Comparison of ENCODE assay signal across 8 cellular contexts in genomic region chr11:47552581-47553416, GRCh38. TPM values are rescaled to one million over a fixed set of nuclear protein-coding genes. Genes with fewer than 3 reads are reported as not detected.
DNase-seq lines count a peak whose midpoint lies in the region; ATAC-seq and TF ChIP-seq lines count a peak whose summit lies in the region.

Gene CELF1, minus strand, starts transcription at chr11:47553132. Its CDS starts 53,609 bp downstream, at chr11:47499523.

- peak; percentile 88 for DNase-seq in NCI-H1048 (lab: John Stamatoyannopoulos, UW)
- peak; percentile 95 for DNase-seq in SK-N-SH
- peak; percentile 94 for DNase-seq in activated naive CD4-positive, alpha-beta T cell treated with anti-CD3 and anti-CD28 coated beads, Interleukin-2, amount 50 U/mL, for 16 hours
- peak; percentile 92 for DNase-seq in globus pallidus (ENCODE audit: low spot score)
- peak; percentile 75 for DNase-seq in omental fat pad (ENCODE audit: low spot score)

- peaks cover 3 to 24% of the 10 kb centered on the region in 2 experiments; a peak in 2 of 4 replicates for H3K4me1 ChIP-seq in SK-N-SH (ENCODE audit: control insufficient read depth in 1 of 2, insufficient read depth in 2 of 2, low read depth in 1 of 2, low read length in 1 of 2)

- ATAC-seq in HG02588 (IDR thresholded peaks at IDR 0.05; ENCODE audit: unreplicated experiment) (peak; percentile 87), omental fat pad (ENCODE audit: low FRiP score) (peak; percentile 98)

- H3K36me3 ChIP-seq in SK-N-SH (replicated peaks in 1 of 2; ENCODE audit: control insufficient read depth in 1 of 2, insufficient read depth in 2 of 2, low read length in 1 of 2) = peaks cover 2 to 20% of the 10 kb centered on the region in 2 experiments

- H3K4me2 ChIP-seq in SK-N-SH = peak within 1 kb of the TSS; percentile 84

- H3K79me2 ChIP-seq in SK-N-SH (ENCODE audit: insufficient read depth) = peaks cover 53% of the 10 kb centered on the region

- CTCF ChIA-PET in SK-N-SH (lab: Yijun Ruan, JAX) = interaction anchor here (0.6 to 2.6 kb wide), 23 partner anchors 9 to 1134 kb away, joined by 3 to 21 read pairs (median 4); partner anchors contain the start of genes KBTBD4, NDUFS3 and PTPMT1

- peak; percentile 24; the same call in 1 of the 2 replicates for TF ChIP-seq RAD21 in SK-N-SH (IDR thresholded peaks at IDR 0.05; ENCODE audit: low read length)

- POLR2A ChIA-PET in SK-N-SH (lab: Yijun Ruan, JAX) = interaction anchor here (0.5 to 1.1 kb wide), 5 partner anchors 12 to 338 kb away, joined by 3 to 8 read pairs (median 3); partner anchors contain the start of genes DDB2, NUP160 and PTPMT1

- no peaks in the 10 kb centered on the region for H3K9me3 ChIP-seq in SK-N-SH

- H2AFZ ChIP-seq in SK-N-SH (ENCODE audit: low read depth) = peak within 1 kb of the TSS; percentile 92

- H3K27ac ChIP-seq in SK-N-SH (ENCODE audit: low read depth in 2 of 2, low read length in 1 of 2) (peak within 1 kb of the TSS; percentile 84 to 87), temporal lobe (ENCODE audit: low read depth, low read length) (peak within 1 kb of the TSS; percentile 86)

- no peaks in the 10 kb centered on the region for H3K27me3 ChIP-seq in SK-N-SH (ENCODE audit: insufficient read depth)

- TF ChIP-seq CTCF in GM12801 (IDR thresholded peaks at IDR 0.05; ENCODE audit: extremely low read depth, insufficient read length) (peak; percentile 13), SK-N-SH (IDR thresholded peaks at IDR 0.05) (peak; percentile 81), omental fat pad (IDR thresholded peaks at IDR 0.05) (peak in 2 of 3 donors; percentile 67 to 86)

- 0 out of 4 replicates have a peak, but pooled peaks of 1 of the 2 experiments have one; percentile 3 for TF ChIP-seq EP300 in SK-N-SH (IDR thresholded peaks at IDR 0.05; ENCODE audit: borderline replicate concordance in 1 of 2, low read depth in 1 of 2, low read length in 1 of 2)

- H3F3A ChIP-seq in SK-N-SH (replicated peaks; ENCODE audit: insufficient read depth) = peaks cover 16% of the 10 kb centered on the region

- H4K20me1 ChIP-seq in SK-N-SH (ENCODE audit: insufficient read depth) = peaks cover 41% of the 10 kb centered on the region

- H3K4me3 ChIP-seq in SK-N-SH (ENCODE audit: low read depth in 2 of 2, low read length in 1 of 2) = peak within 1 kb of the TSS; percentile 63 to 88

- 2% methylated on average over 21 of the region's 88 CpGs for WGBS in SK-N-SH (ENCODE audit: low lambda C conversion rate)

- no peaks in the 10 kb centered on the region for H3K9me2 ChIP-seq in SK-N-SH

- peak within 1 kb of the TSS; percentile 94 for H3K9ac ChIP-seq in SK-N-SH

TF ChIP-seq in SK-N-SH, 30 proteins besides CTCF, POLR2A, EP300 and RAD21:
- TF ChIP-seq, protein P1, sequence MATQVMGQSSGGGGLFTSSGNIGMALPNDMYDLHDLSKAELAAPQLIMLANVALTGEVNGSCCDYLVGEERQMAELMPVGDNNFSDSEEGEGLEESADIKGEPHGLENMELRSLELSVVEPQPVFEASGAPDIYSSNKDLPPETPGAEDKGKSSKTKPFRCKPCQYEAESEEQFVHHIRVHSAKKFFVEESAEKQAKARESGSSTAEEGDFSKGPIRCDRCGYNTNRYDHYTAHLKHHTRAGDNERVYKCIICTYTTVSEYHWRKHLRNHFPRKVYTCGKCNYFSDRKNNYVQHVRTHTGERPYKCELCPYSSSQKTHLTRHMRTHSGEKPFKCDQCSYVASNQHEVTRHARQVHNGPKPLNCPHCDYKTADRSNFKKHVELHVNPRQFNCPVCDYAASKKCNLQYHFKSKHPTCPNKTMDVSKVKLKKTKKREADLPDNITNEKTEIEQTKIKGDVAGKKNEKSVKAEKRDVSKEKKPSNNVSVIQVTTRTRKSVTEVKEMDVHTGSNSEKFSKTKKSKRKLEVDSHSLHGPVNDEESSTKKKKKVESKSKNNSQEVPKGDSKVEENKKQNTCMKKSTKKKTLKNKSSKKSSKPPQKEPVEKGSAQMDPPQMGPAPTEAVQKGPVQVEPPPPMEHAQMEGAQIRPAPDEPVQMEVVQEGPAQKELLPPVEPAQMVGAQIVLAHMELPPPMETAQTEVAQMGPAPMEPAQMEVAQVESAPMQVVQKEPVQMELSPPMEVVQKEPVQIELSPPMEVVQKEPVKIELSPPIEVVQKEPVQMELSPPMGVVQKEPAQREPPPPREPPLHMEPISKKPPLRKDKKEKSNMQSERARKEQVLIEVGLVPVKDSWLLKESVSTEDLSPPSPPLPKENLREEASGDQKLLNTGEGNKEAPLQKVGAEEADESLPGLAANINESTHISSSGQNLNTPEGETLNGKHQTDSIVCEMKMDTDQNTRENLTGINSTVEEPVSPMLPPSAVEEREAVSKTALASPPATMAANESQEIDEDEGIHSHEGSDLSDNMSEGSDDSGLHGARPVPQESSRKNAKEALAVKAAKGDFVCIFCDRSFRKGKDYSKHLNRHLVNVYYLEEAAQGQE (IDR thresholded peaks at IDR 0.05; ENCODE audit: low read depth, low read length) = no peak
- TF ChIP-seq CHD2 (IDR thresholded peaks at IDR 0.05; ENCODE audit: low read length, partially characterized antibody) = peak; percentile 56
- TF ChIP-seq ELF1 (IDR thresholded peaks at IDR 0.05) = no peak
- no peak for TF ChIP-seq FOXJ3 (CRISPR knock-in tag; IDR thresholded peaks at IDR 0.05)
- peak; percentile 94 for TF ChIP-seq YY1 (IDR thresholded peaks at IDR 0.05; ENCODE audit: low read depth)
- TF ChIP-seq POLR2AphosphoS5 (IDR thresholded peaks at IDR 0.05; ENCODE audit: low read depth, low read length) = peak; percentile 79; the same call in 1 of the 2 replicates
- TF ChIP-seq GABPA (IDR thresholded peaks at IDR 0.05; ENCODE audit: low read depth) = peak; percentile 77
- peak; percentile 55; the same call in 1 of the 2 replicates for TF ChIP-seq SIN3A (IDR thresholded peaks at IDR 0.05; ENCODE audit: borderline replicate concordance, low read depth, low read length)
- TF ChIP-seq TEAD4 (IDR thresholded peaks at IDR 0.05; ENCODE audit: borderline replicate concordance, insufficient read depth) = 0 out of 2 replicates have a peak, but pooled peaks have one; percentile 30
- TF ChIP-seq NRF1 (IDR thresholded peaks at IDR 0.05; ENCODE audit: low read depth, low read length) = peak; percentile 33; the same call in 1 of the 2 replicates
- no peak; the same call in 1 of the 2 replicates for TF ChIP-seq RCOR1 (IDR thresholded peaks at IDR 0.05; ENCODE audit: low read length)
- TF ChIP-seq GATA2 (CRISPR knock-in tag; IDR thresholded peaks at IDR 0.05) = no peak
- TF ChIP-seq, protein P2, sequence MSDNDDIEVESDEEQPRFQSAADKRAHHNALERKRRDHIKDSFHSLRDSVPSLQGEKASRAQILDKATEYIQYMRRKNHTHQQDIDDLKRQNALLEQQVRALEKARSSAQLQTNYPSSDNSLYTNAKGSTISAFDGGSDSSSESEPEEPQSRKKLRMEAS (IDR thresholded peaks at IDR 0.05; ENCODE audit: low read depth) = peak; percentile 85
- TF ChIP-seq MXI1 (IDR thresholded peaks at IDR 0.05; ENCODE audit: low read depth, low read length) = peak; percentile 86
- peak; percentile 5; the same call in 1 of the 2 replicates for TF ChIP-seq TCF12 (IDR thresholded peaks at IDR 0.05)
- peak; percentile 71 for TF ChIP-seq TAF1 (IDR thresholded peaks at IDR 0.05; ENCODE audit: borderline replicate concordance, low read depth, low read length)
- TF ChIP-seq NFIC (IDR thresholded peaks at IDR 0.05; ENCODE audit: borderline replicate concordance) = no peak
- no peak for TF ChIP-seq SMC3 (IDR thresholded peaks at IDR 0.05; ENCODE audit: low read depth, low read length)
TF ChIP-seq in SK-N-SH: peak in this region for 11.

RNA-seq across cellular contexts. Expression of gene CELF1, which starts in this region (rescaled TPM):
- polyA plus RNA-seq in SK-N-SH (2012; rRNA removed) = 47.5 and 69.3 TPM in 2 replicates
- polyA plus RNA-seq in SK-N-SH (2012; cell fraction: cytosol; rRNA removed) = 39.9 and 45.4 TPM in 2 replicates
- polyA plus RNA-seq in SK-N-SH (2012; cell fraction: nucleus; rRNA removed) = 95.8 and 146 TPM in 2 replicates
- total RNA-seq in omental fat pad = 100 to 1,000 TPM in 2 of 4 donors, 10 to 100 TPM in 2; 90.3 to 126 (median 110) TPM
- total RNA-seq in temporal lobe = 175 TPM

Comparison
In these comparisons a context has a peak if more than half of its experiments do, and no peak if none do; other contexts are left out.
1. Peak in every context shown above with its lines: DNase-seq, ATAC-seq, H3K4me3 ChIP-seq and H3K27ac ChIP-seq.
2. CTCF ChIP-seq: peak in every context shown above with its lines; median percentile 81 in SK-N-SH; 76 in omental fat pad; 13 in GM12801.